Comparison of ENCODE assay signal across 30 cellular contexts in genomic region chr3:79769234-79769633, GRCh38. TPM values are rescaled to one million over a fixed set of nuclear protein-coding genes. Genes with fewer than 3 reads are reported as not detected.
"Had no signal": no experiment of that assay in that cellular context is flagged by ENCODE, and none has a peak within 500 bp of the region (broad histone marks: within the 10 kb centered on the region; RNA-seq: fewer than 3 reads in every experiment).

No MANE protein-coding gene starts in this region.

- ATAC-seq: activated T-helper 17 cell treated with anti-CD3 and anti-CD28 coated beads, Interleukin-2, amount 50 U/mL, for 72 hours; gastrocnemius medialis; left lobe of liver; lower lobe of right lung; mucosa of descending colon; pancreas; sciatic nerve; stimulated activated naive CD8-positive, alpha-beta T cell treated with anti-CD3 and anti-CD28 coated beads, Interleukin-15, Interleukin-2, amounts not matched to agents 100 U/mL and 50 U/mL, for 24 hours had no signal

- H3K36me3 ChIP-seq: esophagus muscularis mucosa, gastrocnemius medialis, lower lobe of right lung, pancreas, prostate gland, transverse colon had no signal

- H3K27ac ChIP-seq: esophagus muscularis mucosa, gastrocnemius medialis, lower lobe of right lung, pancreas, prostate gland, skin epidermis, testis, transverse colon had no signal

- H3K9me3 ChIP-seq: esophagus muscularis mucosa, gastrocnemius medialis, lower lobe of right lung, pancreas, prostate gland, testis, transverse colon had no signal

- H3K27ac Mint-ChIP-seq: activated CD4-positive, alpha-beta memory T cell treated with anti-CD3 and anti-CD28 coated beads, Interleukin-2, amount 10 ng/mL, durations not matched to agents 7 days and 5 days; activated CD4-positive, alpha-beta T cell treated with anti-CD3 and anti-CD28 coated beads, Interleukin-2, amount 10 ng/mL, durations not matched to agents 7 days and 5 days; activated T-cell treated with anti-CD3 and anti-CD28 coated beads, Interleukin-2, amount 50 U/mL, for 24 hours; activated T-helper 17 cell treated with anti-CD3 and anti-CD28 coated beads, Interleukin-2, amount 50 U/mL, for 72 hours; nephron progenitor cell had no signal

- DNase-seq: activated CD4-positive, alpha-beta memory T cell treated with anti-CD3 and anti-CD28 coated beads, Interleukin-2, amount 10 ng/mL, durations not matched to agents 7 days and 5 days; activated CD4-positive, alpha-beta T cell treated with anti-CD3 and anti-CD28 coated beads for 1 hour; activated CD4-positive, alpha-beta T cell treated with anti-CD3 and anti-CD28 coated beads, Interleukin-2, amount 10 ng/mL, durations not matched to agents 7 days and 5 days; activated CD8-positive, alpha-beta memory T cell treated with anti-CD3 and anti-CD28 coated beads, Interleukin-2, amount 50 U/mL, for 48 hours; activated gamma-delta T cell treated with Interleukin-2 at 50 U/mL for 16 hours; activated naive CD4-positive, alpha-beta T cell treated with anti-CD3 and anti-CD28 coated beads, Interleukin-2, amount 50 U/mL, for 16 hours; activated T-cell treated with anti-CD3 and anti-CD28 coated beads, Interleukin-2, amount 50 U/mL, for 24 hours; amniotic stem cell; caudate nucleus; cortex of kidney; gastrocnemius medialis; glutamatergic neuron; lower lobe of right lung; mucosa of descending colon; nephron progenitor cell; nucleus accumbens; pancreas; retina; stimulated activated CD4-positive, alpha-beta T cell treated with anti-CD3 and anti-CD28 coated beads, Interleukin-12 subunit alpha, Interleukin-12 subunit beta, amount 100 ng/mL, for 4 hours; stimulated activated CD4-positive, alpha-beta T cell treated with anti-CD3 and anti-CD28 coated beads, Interleukin-4, amount 100 ng/mL, for 1 hour; stimulated activated naive CD8-positive, alpha-beta T cell treated with anti-CD3 and anti-CD28 coated beads, Interleukin-15, Interleukin-2, amounts not matched to agents 100 U/mL and 50 U/mL, for 24 hours; T-helper 2 cell; testis; transverse colon had no signal

- H3K9me3 Mint-ChIP-seq: activated CD4-positive, alpha-beta T cell treated with anti-CD3 and anti-CD28 coated beads, Interleukin-2, amount 10 ng/mL, durations not matched to agents 7 days and 5 days had no signal

- H3K4me3 ChIP-seq: esophagus muscularis mucosa, gastrocnemius medialis, lower lobe of right lung, mucosa of descending colon, pancreas, prostate gland, skin epidermis, testis, transverse colon had no signal

- H3K27me3 Mint-ChIP-seq: activated CD4-positive, alpha-beta memory T cell treated with anti-CD3 and anti-CD28 coated beads, Interleukin-2, amount 10 ng/mL, durations not matched to agents 7 days and 5 days; activated CD4-positive, alpha-beta T cell treated with anti-CD3 and anti-CD28 coated beads, Interleukin-2, amount 10 ng/mL, durations not matched to agents 7 days and 5 days had no signal

- H3K4me1 ChIP-seq: gastrocnemius medialis, lower lobe of right lung, pancreas, prostate gland, testis, transverse colon had no signal

- H3K27me3 ChIP-seq: testis had no signal

- H3K4me1 Mint-ChIP-seq: activated CD4-positive, alpha-beta memory T cell treated with anti-CD3 and anti-CD28 coated beads, Interleukin-2, amount 10 ng/mL, durations not matched to agents 7 days and 5 days; activated CD4-positive, alpha-beta T cell treated with anti-CD3 and anti-CD28 coated beads, Interleukin-2, amount 10 ng/mL, durations not matched to agents 7 days and 5 days; activated T-helper 17 cell treated with anti-CD3 and anti-CD28 coated beads, Interleukin-2, amount 50 U/mL, for 72 hours had no signal

- H3K4me3 Mint-ChIP-seq: activated CD4-positive, alpha-beta memory T cell treated with anti-CD3 and anti-CD28 coated beads, Interleukin-2, amount 10 ng/mL, durations not matched to agents 7 days and 5 days; activated CD4-positive, alpha-beta T cell treated with anti-CD3 and anti-CD28 coated beads, Interleukin-2, amount 10 ng/mL, durations not matched to agents 7 days and 5 days; activated T-cell treated with anti-CD3 and anti-CD28 coated beads, Interleukin-2, amount 50 U/mL, for 24 hours; activated T-helper 17 cell treated with anti-CD3 and anti-CD28 coated beads, Interleukin-2, amount 50 U/mL, for 72 hours; nephron progenitor cell had no signal

RNA-seq across cellular contexts. Expression of gene ROBO1, which starts 1.4 kb away (rescaled TPM):
- total RNA-seq: activated CD4-positive, alpha-beta memory T cell treated with anti-CD3 and anti-CD28 coated beads, Interleukin-2, amount 10 ng/mL, durations not matched to agents 7 days and 5 days; activated T-helper 17 cell treated with anti-CD3 and anti-CD28 coated beads, Interleukin-2, amount 50 U/mL, for 72 hours had no signal
